In genomic region chr6:7156666-7157278, GRCh38 we compare ENCODE assay signal across 10 cellular contexts. TPM values are rescaled to one million over a fixed set of nuclear protein-coding genes. Genes with fewer than 3 reads are reported as not detected.
DNase-seq lines count a peak whose midpoint lies in the region; ATAC-seq, FAIRE-seq and TF ChIP-seq lines count a peak whose summit lies in the region.
"Had no signal": no experiment of that assay in that cellular context is flagged by ENCODE, and none has a peak within 500 bp of the region (broad histone marks: within the 10 kb centered on the region; RNA-seq: fewer than 3 reads in every experiment).

No MANE protein-coding gene starts in this region.

- no peaks in the 10 kb centered on the region for H3K9me2 ChIP-seq in GM23338 (ENCODE audit: insufficient read depth)

- peaks cover 88% of the 10 kb centered on the region for H3K79me2 ChIP-seq in GM23338 (replicated peaks; ENCODE audit: insufficient read depth)

- H3K36me3 Mint-ChIP-seq in GM23338 (ENCODE audit: low read depth): no peaks in the 10 kb centered on the region; the same call in 2 of the 3 replicates

- H2AFZ ChIP-seq in GM23338: no peak overlapping the region

- TF ChIP-seq CTCF in AG04449 (IDR thresholded peaks at IDR 0.05; ENCODE audit: insufficient read depth, low read length, missing control alignments): no peak
- TF ChIP-seq CTCF in GM23338 (conservative IDR thresholded peaks at IDR 0.05; ENCODE audit: low read depth in 2 of 2): no peak
- TF ChIP-seq CTCF in astrocyte of the spinal cord (IDR thresholded peaks at IDR 0.05; ENCODE audit: low read depth, low read length): no peak

- H3F3A ChIP-seq in GM23338 (replicated peaks; ENCODE audit: low read depth): no peaks in the 10 kb centered on the region

- in situ Hi-C loops in astrocyte of the spinal cord (cut with HindIII; ENCODE audit: low sequenced_read_pairs): no loop called here

- H3K27me3 ChIP-seq in GM23338 (ENCODE audit: insufficient read depth) (no peaks in the 10 kb centered on the region), muscle layer of duodenum (ENCODE audit: low read depth, low read length) (no peaks in the 10 kb centered on the region)

- H3K4me1 ChIP-seq in GM23338 (ENCODE audit: insufficient read depth) (peaks cover 38% of the 10 kb centered on the region), muscle layer of duodenum (ENCODE audit: control insufficient read depth in 1 of 2, insufficient read depth in 2 of 2, low read length in 2 of 2) (peaks cover 9 to 25% of the 10 kb centered on the region in 2 donors)

- CTCF ChIA-PET in AG04449 (lab: Yijun Ruan, JAX): interaction anchor here (1.0 to 1.7 kb wide), 5 partner anchors 9 to 442 kb away, joined by 3 to 5 read pairs (median 3); no protein-coding TSS in a partner anchor

- H3K9me3 ChIP-seq in muscle layer of duodenum (ENCODE audit: control insufficient read depth in 1 of 2, low read length in 2 of 2): no peaks in the 10 kb centered on the region

- no peak overlapping the region for H3K4me2 ChIP-seq in GM23338

- H3K36me3 ChIP-seq in GM23338 (ENCODE audit: insufficient read depth) (no peaks in the 10 kb centered on the region), muscle layer of duodenum (ENCODE audit: control insufficient read depth in 1 of 2, insufficient read depth in 2 of 2, low read length in 2 of 2) (no peaks in the 10 kb centered on the region)

- POLR2A ChIA-PET in AG04449 (lab: Yijun Ruan, JAX): interaction anchor here (0.8 to 2.2 kb wide), 4 partner anchors 10 to 19 kb away, joined by 3 to 17 read pairs (median 5); no protein-coding TSS in a partner anchor

- H3K4me1 Mint-ChIP-seq in GM23338: peaks cover 77% of the 10 kb centered on the region

- DNase-seq in AG04449 (ENCODE audit: low read depth, low spot score) (peak; percentile 59), GM23338 (ENCODE audit: low spot score) (no peak), astrocyte of the spinal cord (ENCODE audit: low read depth, low spot score) (peak; percentile 62), superior temporal gyrus (ENCODE audit: extremely low spot score) (no peak), amygdala (lab: John Stamatoyannopoulos, UW) (no peak), GM19239 (ENCODE audit: insufficient read length, low spot score) (no peak)
- DNase-seq: activated gamma-delta T cell treated with Interleukin-2 at 50 U/mL for 16 hours, GF-D8 had no signal

- peak overlapping the region; percentile 68; the same call in 1 of the 2 replicates for H3K27ac Mint-ChIP-seq in GM23338

- H3K27me3 Mint-ChIP-seq in GM23338 (ENCODE audit: insufficient read depth, low read depth, poor library complexity): no peaks in the 10 kb centered on the region

- FAIRE-seq in GM19239 (lab: Jason Lieb, UNC): no peak

- H3K4me3 Mint-ChIP-seq in GM23338: no peak overlapping the region

- H3K27ac ChIP-seq in GM23338 (ENCODE audit: low read depth) (peak overlapping the region; percentile 70; the same call in 1 of the 2 replicates), muscle layer of duodenum (ENCODE audit: low read length) (peak overlapping the region; percentile 64)

- H4K20me1 ChIP-seq in GM23338 (replicated peaks; ENCODE audit: insufficient read depth): no peaks in the 10 kb centered on the region

- no peaks in the 10 kb centered on the region for H3K9me3 Mint-ChIP-seq in GM23338

- H3K4me3 ChIP-seq in AG04449 (ENCODE audit: low read depth, low read length) (peak overlapping the region; percentile 26), GM23338 (no peak overlapping the region), astrocyte of the spinal cord (ENCODE audit: low read depth, low read length) (no peak overlapping the region), muscle layer of duodenum (ENCODE audit: low read depth in 1 of 2, low read length in 2 of 2) (no peak overlapping the region)

- ATAC-seq in GM23338: no peak
- no peak for ATAC-seq in GM21423 (IDR thresholded peaks at IDR 0.05; ENCODE audit: unreplicated experiment)

TF ChIP-seq in GM23338, 12 proteins besides CTCF, POLR2A, EP300 and RAD21:
- TF ChIP-seq REST (IDR thresholded peaks at IDR 0.05; ENCODE audit: unreplicated experiment) (no peak), EZH2 (IDR thresholded peaks at IDR 0.05; ENCODE audit: low read depth, unreplicated experiment) (no peak), JUNB (IDR thresholded peaks at IDR 0.05; ENCODE audit: unreplicated experiment) (no peak)

RNA-seq across cellular contexts. Expression of gene RREB1, which starts 49.0 kb away (rescaled TPM):
- 25.5 and 29.1 TPM in 2 replicates for total RNA-seq in GM23338 (2014; rRNA removed; shearing (Covaris generic))
- polyA plus RNA-seq in GM23338 (2016; fragmentation: Nextera tagmentation; extraction: Ambion mirVana): 7.9 and 8.5 TPM in 2 replicates

Comparison
In these comparisons a context has a peak if more than half of its experiments do, and no peak if none do; other contexts are left out.
1. DNase-seq: peak in AG04449 (single experiment) and astrocyte of the spinal cord (single experiment); none in GM23338 (single experiment), superior temporal gyrus (single experiment), amygdala (0 of 56) and GM19239 (single experiment).